In genomic region chr13:99386911-99387788, GRCh38 we compare ENCODE assay signal across 8 cellular contexts.
DNase-seq lines count a peak whose midpoint lies in the region; ATAC-seq and TF ChIP-seq lines count a peak whose summit lies in the region.

No MANE protein-coding gene starts in this region.

- intact Hi-C loops in Right ventricle myocardium superior (cut with DNase I): no loop called here

- H4K20me1 ChIP-seq in OCI-LY3 (ENCODE audit: insufficient read depth, low read length): no peaks in the 10 kb centered on the region

- H3K79me2 ChIP-seq in OCI-LY3 (ENCODE audit: low read length): no peaks in the 10 kb centered on the region

- ATAC-seq in HG02798 (IDR thresholded peaks at IDR 0.05; ENCODE audit: poor library complexity, unreplicated experiment) (peak; percentile 52), Right ventricle myocardium superior (ENCODE audit: poor library complexity) (no peak), GM19397 (IDR thresholded peaks at IDR 0.05; ENCODE audit: unreplicated experiment) (no peak)

- H3K4me1 ChIP-seq in OCI-LY3 (ENCODE audit: low read length): peaks cover 27% of the 10 kb centered on the region

- TF ChIP-seq CTCF in GM10266 (IDR thresholded peaks at IDR 0.05; ENCODE audit: control insufficient read depth, insufficient read depth, low read depth, missing control alignments): peak; percentile 87
- TF ChIP-seq CTCF in OCI-LY3 (IDR thresholded peaks at IDR 0.05; ENCODE audit: low read depth, low read length): peak; percentile 100

- DNase-seq in GM10266 (ENCODE audit: extremely low spot score) (peak; percentile 79), activated T-helper 1 cell treated with Interleukin-2 at 50 U/mL for 16 hours (ENCODE audit: low read depth) (peak; percentile 70), Right ventricle myocardium superior (peak; percentile 75), kidney glomerular epithelial cell (lab: John Stamatoyannopoulos, UW) (no peak)
- peak; percentile 68 to 90 for DNase-seq in stimulated activated CD4-positive, alpha-beta T cell treated with anti-CD3 and anti-CD28 coated beads, Interleukin-12 subunit alpha, Interleukin-12 subunit beta, amount 100 ng/mL, for 24 hours (ENCODE audit: low read depth in 2 of 2)

- peaks cover 4% of the 10 kb centered on the region for H3K36me3 ChIP-seq in OCI-LY3 (replicated peaks; ENCODE audit: low read depth, low read length)

- H3K9me3 ChIP-seq in OCI-LY3 (ENCODE audit: insufficient read depth, low read length): no peaks in the 10 kb centered on the region

- H3K27ac ChIP-seq in OCI-LY3 (ENCODE audit: low read length): peak overlapping the region; percentile 5; the same call in 1 of the 2 replicates

- no peaks in the 10 kb centered on the region for H3K27me3 ChIP-seq in OCI-LY3 (ENCODE audit: low read depth, low read length)

- H3K4me3 ChIP-seq in OCI-LY3 (ENCODE audit: low read length): no peak overlapping the region

- H2AFZ ChIP-seq in OCI-LY3 (ENCODE audit: low read depth, low read length): peak overlapping the region; percentile 68

- H3K4me2 ChIP-seq in OCI-LY3 (ENCODE audit: low read length): peak overlapping the region; percentile 44

- peak overlapping the region; percentile 46 for H3K9ac ChIP-seq in OCI-LY3 (ENCODE audit: low read length)
